Comparison of ENCODE assay signal across 21 cellular contexts in the genomic region with DNA sequence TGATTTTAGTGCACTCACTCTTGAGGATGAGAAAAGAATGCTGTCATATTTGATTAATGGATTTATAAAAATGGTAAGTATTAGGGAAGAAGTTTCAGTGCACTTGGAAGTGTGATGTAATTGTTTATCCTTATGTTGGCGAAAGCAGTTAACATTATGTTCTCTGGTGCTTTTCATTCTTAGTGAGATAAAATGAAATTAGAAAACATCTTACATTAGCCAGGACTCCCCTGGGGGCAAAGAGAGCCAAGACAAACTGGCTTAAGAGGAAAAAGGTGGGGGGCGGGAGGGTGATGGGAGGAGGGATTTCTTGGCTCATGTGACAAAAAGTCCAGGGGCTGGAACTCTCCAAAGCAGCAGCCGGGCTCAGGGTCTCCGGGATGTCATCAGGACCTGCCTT.
DNase-seq lines count a peak whose midpoint lies in the region; ATAC-seq and TF ChIP-seq lines count a peak whose summit lies in the region.
"Had no signal": no experiment of that assay in that cellular context is flagged by ENCODE, and none has a peak within 500 bp of the region (broad histone marks: within the 10 kb centered on the region; RNA-seq: fewer than 3 reads in every experiment).

No MANE protein-coding gene starts in this region.

- H3K9me3 ChIP-seq in heart right ventricle: no peaks in the 10 kb centered on the region
- no peaks in the 10 kb centered on the region for H3K9me3 ChIP-seq in sigmoid colon
- H3K9me3 ChIP-seq: stomach had no signal

- H3K9me3 Mint-ChIP-seq in CD14-positive monocyte: no peaks in the 10 kb centered on the region
- H3K9me3 Mint-ChIP-seq: activated B cell treated with CpG ODN at 0.5 μM for 24 hours; activated naive CD8-positive, alpha-beta T cell treated with anti-CD3 and anti-CD28 coated beads for 36 hours had no signal

- CTCF ChIA-PET in HEK293T (lab: Yijun Ruan, JAX): no interaction called here

- H3K27me3 ChIP-seq in heart right ventricle: no peaks in the 10 kb centered on the region
- H3K27me3 ChIP-seq in sigmoid colon: no peaks in the 10 kb centered on the region
- H3K27me3 ChIP-seq: stomach had no signal

- H3K36me3 ChIP-seq in heart right ventricle (peaks cover 0 to 72% (median 0%) of the 10 kb centered on the region in 9 donors), sigmoid colon (peaks cover 0 to 64% (median 5%) of the 10 kb centered on the region in 4 donors)

- H3K4me3 ChIP-seq in choroid plexus epithelial cell (ENCODE audit: low read depth, low read length) (no peak overlapping the region), heart right ventricle (peak overlapping the region in 7 of 10 donors; percentile 13 to 38 (median 34)), sigmoid colon (no peak overlapping the region)
- H3K4me3 ChIP-seq: stomach had no signal

- peak overlapping the region in 9 of 10 donors; percentile 74 to 90 (median 78) for H3K27ac ChIP-seq in heart right ventricle
- H3K27ac ChIP-seq in sigmoid colon: peak overlapping the region; percentile 7 to 70 (median 63)

- H3K4me3 Mint-ChIP-seq in CD14-positive monocyte: no peak overlapping the region
- H3K4me3 Mint-ChIP-seq: activated B cell treated with CpG ODN at 0.5 μM for 24 hours; activated naive CD8-positive, alpha-beta T cell treated with anti-CD3 and anti-CD28 coated beads for 36 hours; T-helper 17 cell had no signal

- intact Hi-C loops in heart right ventricle (cut with DNase I): loop anchor here in 4 of 10 donors (5.0 to 10.0 kb wide), 5 partner anchors 52 to 237 kb away; a partner anchor contains a TSS
- intact Hi-C loops in sigmoid colon (cut with DNase I): no loop called here
- intact Hi-C loops in CD14-positive monocyte (cut with micrococcal nuclease): loop anchor here in 1 of 2 donors (5.0 kb wide), 1 partner anchor 63 kb away; no protein-coding TSS in a partner anchor

- peak; percentile 67 to 92 (median 86) for ATAC-seq in heart right ventricle
- ATAC-seq: T-helper 17 cell had no signal

- POLR2A ChIA-PET in HEK293T (lab: Yijun Ruan, JAX): no interaction called here

- TF ChIP-seq CTCF in choroid plexus epithelial cell (conservative IDR thresholded peaks at IDR 0.05; ENCODE audit: low read depth, low read length): no peak
- no peak for TF ChIP-seq CTCF in heart right ventricle (IDR thresholded peaks at IDR 0.05)
- no peak for TF ChIP-seq CTCF in sigmoid colon (IDR thresholded peaks at IDR 0.05)
- TF ChIP-seq CTCF in CD14-positive monocyte (IDR thresholded peaks at IDR 0.05): no peak

- no peaks in the 10 kb centered on the region for H3K4me1 Mint-ChIP-seq in CD14-positive monocyte
- H3K4me1 Mint-ChIP-seq: activated B cell treated with CpG ODN at 0.5 μM for 24 hours had no signal

- H3K36me3 Mint-ChIP-seq in CD14-positive monocyte: peaks cover 62 to 79% of the 10 kb centered on the region in 2 donors

- DNase-seq in HEK293T (ENCODE audit: extremely low spot score) (peak; percentile 12), choroid plexus epithelial cell (ENCODE audit: low read depth) (peak; percentile 70), heart right ventricle (peak; percentile 71 to 87), sigmoid colon (peak; percentile 92), islet precursor cell (no peak), CD14-positive monocyte (ENCODE audit: low spot score) (no peak), activated T-cell treated with anti-CD3 and anti-CD28 coated beads for 4 hours (no peak), HPDE6-E6E7 (ENCODE audit: extremely low spot score) (no peak)
- DNase-seq: activated B cell treated with CpG ODN at 0.5 μM for 24 hours; activated CD8-positive, alpha-beta memory T cell treated with anti-CD3 and anti-CD28 coated beads for 24 hours; activated naive CD8-positive, alpha-beta T cell treated with anti-CD3 and anti-CD28 coated beads for 36 hours; central memory CD4-positive, alpha-beta T cell; effector CD4-positive, alpha-beta T cell; EL; HCEC 1CT; KG1; NCI-H2029 treated with DMSO at 0.1 percent for 48 hours; SIG-M5; stimulated activated CD4-positive, alpha-beta T cell treated with anti-CD3 and anti-CD28 coated beads, Interleukin-2, amount 100 ng/mL, for 24 hours; stomach; T-helper 17 cell had no signal

- H3K27ac Mint-ChIP-seq in CD14-positive monocyte: no peak overlapping the region
- H3K27ac Mint-ChIP-seq: activated B cell treated with CpG ODN at 0.5 μM for 24 hours; activated naive CD8-positive, alpha-beta T cell treated with anti-CD3 and anti-CD28 coated beads for 36 hours; T-helper 17 cell had no signal

- 50 to 51% methylated on average over 4 of the region's 4 CpGs for WGBS in heart right ventricle, 2 donors
- 85 to 92% methylated on average over 4 of the region's 4 CpGs for WGBS in sigmoid colon, 2 donors

- no peak for TF ChIP-seq EP300 in sigmoid colon (IDR thresholded peaks at IDR 0.05)

- H3K4me1 ChIP-seq in heart right ventricle: peaks cover 5 to 44% (median 15%) of the 10 kb centered on the region in 9 donors
- H3K4me1 ChIP-seq in sigmoid colon: peaks cover 0 to 16% (median 4%) of the 10 kb centered on the region in 4 donors
- H3K4me1 ChIP-seq: stomach had no signal

- TF ChIP-seq POLR2A in sigmoid colon (IDR thresholded peaks at IDR 0.05): no peak

- H3K27me3 Mint-ChIP-seq in CD14-positive monocyte (ENCODE audit: low read depth in 3 of 3): no peaks in the 10 kb centered on the region
- H3K27me3 Mint-ChIP-seq: activated B cell treated with CpG ODN at 0.5 μM for 24 hours; activated naive CD8-positive, alpha-beta T cell treated with anti-CD3 and anti-CD28 coated beads for 36 hours; T-helper 17 cell had no signal

TF ChIP-seq in HEK293T, 16 proteins besides CTCF, POLR2A, EP300 and RAD21:
- TF ChIP-seq, protein P1, sequence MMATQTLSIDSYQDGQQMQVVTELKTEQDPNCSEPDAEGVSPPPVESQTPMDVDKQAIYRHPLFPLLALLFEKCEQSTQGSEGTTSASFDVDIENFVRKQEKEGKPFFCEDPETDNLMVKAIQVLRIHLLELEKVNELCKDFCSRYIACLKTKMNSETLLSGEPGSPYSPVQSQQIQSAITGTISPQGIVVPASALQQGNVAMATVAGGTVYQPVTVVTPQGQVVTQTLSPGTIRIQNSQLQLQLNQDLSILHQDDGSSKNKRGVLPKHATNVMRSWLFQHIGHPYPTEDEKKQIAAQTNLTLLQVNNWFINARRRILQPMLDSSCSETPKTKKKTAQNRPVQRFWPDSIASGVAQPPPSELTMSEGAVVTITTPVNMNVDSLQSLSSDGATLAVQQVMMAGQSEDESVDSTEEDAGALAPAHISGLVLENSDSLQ (IDR thresholded peaks at IDR 0.05): peak; percentile 58
- TF ChIP-seq TARDBP (IDR thresholded peaks at IDR 0.05): no peak
- TF ChIP-seq LEF1 (IDR thresholded peaks at IDR 0.05; ENCODE audit: borderline replicate concordance): no peak
- no peak for TF ChIP-seq ZNF384 (IDR thresholded peaks at IDR 0.05)
- TF ChIP-seq ELF4 (IDR thresholded peaks at IDR 0.05): no peak
- no peak for TF ChIP-seq NFRKB (IDR thresholded peaks at IDR 0.05)

Comparison
In these comparisons a context has a peak if more than half of its experiments do, and no peak if none do; other contexts are left out.
1. DNase-seq: peak in HEK293T (single experiment), choroid plexus epithelial cell (single experiment), heart right ventricle (2 of 2) and sigmoid colon (single experiment); none in islet precursor cell (single experiment), CD14-positive monocyte (single experiment), activated T-cell treated with anti-CD3 and anti-CD28 coated beads for 4 hours (single experiment) and HPDE6-E6E7 (single experiment).
2. H3K4me3 ChIP-seq: peak in heart right ventricle (7 of 10); none in choroid plexus epithelial cell (single experiment) and sigmoid colon (0 of 4).